In genomic region chr17:74203439-74204240, GRCh38 we compare ENCODE assay signal across 8 cellular contexts. TPM values are rescaled to one million over a fixed set of nuclear protein-coding genes. Genes with fewer than 3 reads are reported as not detected.
DNase-seq lines count a peak whose midpoint lies in the region; ATAC-seq and TF ChIP-seq lines count a peak whose summit lies in the region.

Gene RPL38 (plus strand): TSS chr17:74203678. CDS start chr17:74203956, 278 bp downstream.

- H3K36me3 ChIP-seq in esophagus (ENCODE audit: control insufficient read depth in 2 of 2, insufficient read depth in 2 of 2, low read length in 1 of 2) (peaks cover 0 to 17% of the 10 kb centered on the region in 2 donors), mucosa of stomach (ENCODE audit: control insufficient read depth, insufficient read depth, low read length) (peaks cover 3% of the 10 kb centered on the region)

- H3K4me1 ChIP-seq in esophagus (ENCODE audit: control insufficient read depth in 2 of 2, insufficient read depth in 2 of 2, low read length in 1 of 2): peaks cover 2 to 5% of the 10 kb centered on the region in 2 donors
- peaks cover 18% of the 10 kb centered on the region for H3K4me1 ChIP-seq in mucosa of stomach (ENCODE audit: control insufficient read depth, insufficient read depth, low read length)

- DNase-seq in DMS 273 (lab: John Stamatoyannopoulos, UW; ENCODE audit: unreplicated experiment): peak; percentile 99
- DNase-seq in KBM-7: peak; percentile 96
- DNase-seq in activated T-cell treated with anti-CD3 and anti-CD28 coated beads, Interleukin-2, amount 50 U/mL, for 24 hours: peak; percentile 97
- peak; percentile 92 to 95 for DNase-seq in stimulated activated CD8-positive, alpha-beta memory T cell treated with anti-CD3 and anti-CD28 coated beads, Interleukin-7, amount 100 ng/mL, for 1 hour (ENCODE audit: low read depth in 2 of 2)

- ATAC-seq in GM21515 (IDR thresholded peaks at IDR 0.05; ENCODE audit: unreplicated experiment): peak; percentile 59

- peaks cover 53% of the 10 kb centered on the region for H3K36me3 Mint-ChIP-seq in activated T-cell treated with anti-CD3 and anti-CD28 coated beads, Interleukin-2, amount 50 U/mL, for 24 hours (ENCODE audit: low read depth)

- H3K4me1 Mint-ChIP-seq in activated T-cell treated with anti-CD3 and anti-CD28 coated beads, Interleukin-2, amount 50 U/mL, for 24 hours (ENCODE audit: low read depth): peaks cover 42% of the 10 kb centered on the region

- H3K4me3 ChIP-seq in esophagus (ENCODE audit: low read depth in 1 of 2, low read length in 2 of 2) (peak within 1 kb of the TSS; percentile 79 to 89), mucosa of stomach (ENCODE audit: low read length) (peak within 1 kb of the TSS; percentile 43)

- peak within 1 kb of the TSS; percentile 78 to 84 for H3K27ac ChIP-seq in esophagus (ENCODE audit: low read depth in 2 of 2, low read length in 1 of 2)

- H3K27me3 ChIP-seq in esophagus (ENCODE audit: control insufficient read depth in 1 of 2, insufficient read depth in 2 of 2, low read length in 2 of 2) (no peaks in the 10 kb centered on the region), mucosa of stomach (ENCODE audit: control insufficient read depth, insufficient read depth, low read length) (peaks cover 25% of the 10 kb centered on the region)

- peak within 1 kb of the TSS; percentile 85 for H3K9ac ChIP-seq in mucosa of stomach (ENCODE audit: low read length)

- no peaks in the 10 kb centered on the region for H3K9me3 ChIP-seq in esophagus (ENCODE audit: control insufficient read depth in 2 of 2, insufficient read depth in 1 of 2, low read depth in 1 of 2, low read length in 1 of 2)
- no peaks in the 10 kb centered on the region for H3K9me3 ChIP-seq in mucosa of stomach (ENCODE audit: control insufficient read depth, low read length)

- H3K9me3 Mint-ChIP-seq in activated T-cell treated with anti-CD3 and anti-CD28 coated beads, Interleukin-2, amount 50 U/mL, for 24 hours: no peaks in the 10 kb centered on the region

- 0 to 1% methylated on average over 42 to 53 of the region's 53 CpGs for WGBS in esophagus, 2 donors

- in situ Hi-C loops in KBM-7 (cut with MboI; ENCODE audit: low pct_unique_long_range_greater_than_20kb, low sequenced_read_pairs): no loop called here

- peak within 1 kb of the TSS; percentile 99 for H3K4me3 Mint-ChIP-seq in activated T-cell treated with anti-CD3 and anti-CD28 coated beads, Interleukin-2, amount 50 U/mL, for 24 hours

- H3K27me3 Mint-ChIP-seq in activated T-cell treated with anti-CD3 and anti-CD28 coated beads, Interleukin-2, amount 50 U/mL, for 24 hours: peaks cover 24% of the 10 kb centered on the region

- peak within 1 kb of the TSS; percentile 100 for H3K27ac Mint-ChIP-seq in activated T-cell treated with anti-CD3 and anti-CD28 coated beads, Interleukin-2, amount 50 U/mL, for 24 hours

TF ChIP-seq in PFSK-1, 5 proteins besides CTCF, POLR2A, EP300 and RAD21:
- TF ChIP-seq POLR2AphosphoS5 (IDR thresholded peaks at IDR 0.05; ENCODE audit: low read depth, low read length) (peak; percentile 99), SIN3A (IDR thresholded peaks at IDR 0.05; ENCODE audit: borderline replicate concordance, insufficient read depth, low read length) (peak; percentile 89; the same call in 1 of the 2 replicates), FOXP2 (optimal IDR thresholded peaks at IDR 0.05; ENCODE audit: borderline replicate concordance, extremely low read depth, extremely low read length, insufficient read depth) (peak; percentile 77), REST (IDR thresholded peaks at IDR 0.05; ENCODE audit: insufficient read depth in 1 of 2, low read depth in 2 of 2, low read length in 2 of 2) (peak; percentile 70 to 79; a peak in 3 of 4 replicates), TAF1 (IDR thresholded peaks at IDR 0.05; ENCODE audit: borderline replicate concordance, insufficient read depth, low read length) (peak; percentile 100)

RNA-seq across cellular contexts. Expression of gene RPL38, which starts in this region (rescaled TPM):
- 3,209 TPM for polyA plus RNA-seq in PFSK-1 (2012; ENCODE audit: insufficient read length, low read depth)
- 1,000 to 10,000 TPM; 1,223 to 1,349 TPM for polyA plus RNA-seq in esophagus

Comparison
In these comparisons a context has a peak if more than half of its experiments do, and no peak if none do; other contexts are left out.
1. Peak in every context shown above with its lines: DNase-seq, ATAC-seq, H3K4me3 ChIP-seq and H3K27ac ChIP-seq.